1 cellular context compared by ENCODE assay signal in the genomic region with DNA sequence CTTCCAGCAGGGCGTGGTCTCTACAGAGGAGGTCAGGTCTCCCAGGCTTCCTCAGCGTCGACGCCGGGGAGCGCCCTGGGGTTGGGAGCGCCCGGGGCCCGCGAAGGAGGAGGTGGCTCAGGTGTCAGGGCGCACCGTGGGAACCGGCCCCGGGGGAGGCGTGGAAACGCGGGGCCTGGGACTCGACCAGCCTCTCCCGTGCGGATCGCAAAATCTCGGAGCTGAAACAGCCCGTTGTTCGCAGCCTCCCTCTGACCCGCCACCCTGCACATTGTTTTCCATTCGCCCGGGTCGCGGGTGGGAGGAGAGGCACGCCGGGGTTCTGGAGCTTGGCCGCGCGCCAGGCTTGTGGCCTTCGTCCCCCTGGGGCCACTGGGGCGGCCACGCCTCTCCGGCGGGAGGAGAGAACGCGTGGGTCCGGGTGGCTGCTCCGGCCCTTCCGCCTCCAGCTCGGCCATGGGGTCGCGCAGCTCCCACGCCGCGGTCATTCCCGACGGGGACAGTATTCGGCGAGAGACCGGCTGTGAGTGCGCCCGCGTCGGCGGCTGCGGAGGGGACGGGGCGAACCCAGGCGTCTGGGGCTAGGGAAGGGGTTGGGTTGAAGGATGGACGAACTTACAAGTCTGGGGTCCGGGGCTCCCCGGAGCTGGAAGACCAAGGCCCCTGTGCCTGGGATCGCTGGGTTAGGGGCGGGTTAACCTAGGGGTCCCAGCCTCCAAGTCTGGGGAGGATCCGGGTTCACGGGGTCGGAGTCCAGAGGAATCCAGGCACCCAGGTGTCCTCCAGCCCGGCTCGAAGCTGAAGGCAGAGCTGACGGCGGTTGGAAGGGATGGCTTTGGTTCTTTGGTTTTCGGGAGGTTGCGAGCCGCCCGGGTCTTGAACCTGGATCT.
TF ChIP-seq lines count a peak whose summit lies in the region.

A gene (plus strand): TSS at position 433 of the 890 bp plus-strand sequence. CDS start 24 bp downstream, at position 457.

TF ChIP-seq in K562, 482 proteins besides CTCF, POLR2A, EP300 and RAD21 (continued from another document and continues in another):
- no peak for TF ChIP-seq TOE1 (IDR thresholded peaks at IDR 0.05; ENCODE audit: borderline replicate concordance)
- no peak for TF ChIP-seq TOE1 (CRISPR knock-in tag; IDR thresholded peaks at IDR 0.05; ENCODE audit: borderline replicate concordance, low read depth)
- peak; percentile 36 to 44 for TF ChIP-seq NRF1 (conservative IDR thresholded peaks at IDR 0.05 in 1 of 2, IDR thresholded peaks at IDR 0.05 in 1 of 2)
- TF ChIP-seq ZBTB7A (IDR thresholded peaks at IDR 0.05; ENCODE audit: borderline replicate concordance, control insufficient read depth, low read depth, low read length) = peak; percentile 43; the same call in 1 of the 2 replicates
- no peak for TF ChIP-seq ZNF436 (CRISPR knock-in tag; IDR thresholded peaks at IDR 0.05)
- no peak for TF ChIP-seq TSC22D4 (tag; IDR thresholded peaks at IDR 0.05)
- TF ChIP-seq EHMT2 (IDR thresholded peaks at IDR 0.05) = no peak
- TF ChIP-seq, protein P1, sequence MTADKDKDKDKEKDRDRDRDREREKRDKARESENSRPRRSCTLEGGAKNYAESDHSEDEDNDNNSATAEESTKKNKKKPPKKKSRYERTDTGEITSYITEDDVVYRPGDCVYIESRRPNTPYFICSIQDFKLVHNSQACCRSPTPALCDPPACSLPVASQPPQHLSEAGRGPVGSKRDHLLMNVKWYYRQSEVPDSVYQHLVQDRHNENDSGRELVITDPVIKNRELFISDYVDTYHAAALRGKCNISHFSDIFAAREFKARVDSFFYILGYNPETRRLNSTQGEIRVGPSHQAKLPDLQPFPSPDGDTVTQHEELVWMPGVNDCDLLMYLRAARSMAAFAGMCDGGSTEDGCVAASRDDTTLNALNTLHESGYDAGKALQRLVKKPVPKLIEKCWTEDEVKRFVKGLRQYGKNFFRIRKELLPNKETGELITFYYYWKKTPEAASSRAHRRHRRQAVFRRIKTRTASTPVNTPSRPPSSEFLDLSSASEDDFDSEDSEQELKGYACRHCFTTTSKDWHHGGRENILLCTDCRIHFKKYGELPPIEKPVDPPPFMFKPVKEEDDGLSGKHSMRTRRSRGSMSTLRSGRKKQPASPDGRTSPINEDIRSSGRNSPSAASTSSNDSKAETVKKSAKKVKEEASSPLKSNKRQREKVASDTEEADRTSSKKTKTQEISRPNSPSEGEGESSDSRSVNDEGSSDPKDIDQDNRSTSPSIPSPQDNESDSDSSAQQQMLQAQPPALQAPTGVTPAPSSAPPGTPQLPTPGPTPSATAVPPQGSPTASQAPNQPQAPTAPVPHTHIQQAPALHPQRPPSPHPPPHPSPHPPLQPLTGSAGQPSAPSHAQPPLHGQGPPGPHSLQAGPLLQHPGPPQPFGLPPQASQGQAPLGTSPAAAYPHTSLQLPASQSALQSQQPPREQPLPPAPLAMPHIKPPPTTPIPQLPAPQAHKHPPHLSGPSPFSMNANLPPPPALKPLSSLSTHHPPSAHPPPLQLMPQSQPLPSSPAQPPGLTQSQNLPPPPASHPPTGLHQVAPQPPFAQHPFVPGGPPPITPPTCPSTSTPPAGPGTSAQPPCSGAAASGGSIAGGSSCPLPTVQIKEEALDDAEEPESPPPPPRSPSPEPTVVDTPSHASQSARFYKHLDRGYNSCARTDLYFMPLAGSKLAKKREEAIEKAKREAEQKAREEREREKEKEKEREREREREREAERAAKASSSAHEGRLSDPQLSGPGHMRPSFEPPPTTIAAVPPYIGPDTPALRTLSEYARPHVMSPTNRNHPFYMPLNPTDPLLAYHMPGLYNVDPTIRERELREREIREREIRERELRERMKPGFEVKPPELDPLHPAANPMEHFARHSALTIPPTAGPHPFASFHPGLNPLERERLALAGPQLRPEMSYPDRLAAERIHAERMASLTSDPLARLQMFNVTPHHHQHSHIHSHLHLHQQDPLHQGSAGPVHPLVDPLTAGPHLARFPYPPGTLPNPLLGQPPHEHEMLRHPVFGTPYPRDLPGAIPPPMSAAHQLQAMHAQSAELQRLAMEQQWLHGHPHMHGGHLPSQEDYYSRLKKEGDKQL (CRISPR knock-in tag; IDR thresholded peaks at IDR 0.05; ENCODE audit: borderline replicate concordance) = 0 out of 2 replicates have a peak, but pooled peaks have one; percentile 48
- TF ChIP-seq, protein P2, sequence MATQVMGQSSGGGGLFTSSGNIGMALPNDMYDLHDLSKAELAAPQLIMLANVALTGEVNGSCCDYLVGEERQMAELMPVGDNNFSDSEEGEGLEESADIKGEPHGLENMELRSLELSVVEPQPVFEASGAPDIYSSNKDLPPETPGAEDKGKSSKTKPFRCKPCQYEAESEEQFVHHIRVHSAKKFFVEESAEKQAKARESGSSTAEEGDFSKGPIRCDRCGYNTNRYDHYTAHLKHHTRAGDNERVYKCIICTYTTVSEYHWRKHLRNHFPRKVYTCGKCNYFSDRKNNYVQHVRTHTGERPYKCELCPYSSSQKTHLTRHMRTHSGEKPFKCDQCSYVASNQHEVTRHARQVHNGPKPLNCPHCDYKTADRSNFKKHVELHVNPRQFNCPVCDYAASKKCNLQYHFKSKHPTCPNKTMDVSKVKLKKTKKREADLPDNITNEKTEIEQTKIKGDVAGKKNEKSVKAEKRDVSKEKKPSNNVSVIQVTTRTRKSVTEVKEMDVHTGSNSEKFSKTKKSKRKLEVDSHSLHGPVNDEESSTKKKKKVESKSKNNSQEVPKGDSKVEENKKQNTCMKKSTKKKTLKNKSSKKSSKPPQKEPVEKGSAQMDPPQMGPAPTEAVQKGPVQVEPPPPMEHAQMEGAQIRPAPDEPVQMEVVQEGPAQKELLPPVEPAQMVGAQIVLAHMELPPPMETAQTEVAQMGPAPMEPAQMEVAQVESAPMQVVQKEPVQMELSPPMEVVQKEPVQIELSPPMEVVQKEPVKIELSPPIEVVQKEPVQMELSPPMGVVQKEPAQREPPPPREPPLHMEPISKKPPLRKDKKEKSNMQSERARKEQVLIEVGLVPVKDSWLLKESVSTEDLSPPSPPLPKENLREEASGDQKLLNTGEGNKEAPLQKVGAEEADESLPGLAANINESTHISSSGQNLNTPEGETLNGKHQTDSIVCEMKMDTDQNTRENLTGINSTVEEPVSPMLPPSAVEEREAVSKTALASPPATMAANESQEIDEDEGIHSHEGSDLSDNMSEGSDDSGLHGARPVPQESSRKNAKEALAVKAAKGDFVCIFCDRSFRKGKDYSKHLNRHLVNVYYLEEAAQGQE (CRISPR knock-in tag; IDR thresholded peaks at IDR 0.05; ENCODE audit: low read depth) = no peak
- no peak for TF ChIP-seq POLR2AphosphoS5 (IDR thresholded peaks at IDR 0.05; ENCODE audit: control insufficient read depth, insufficient read depth, low read depth, low read length)
- no peak for TF ChIP-seq FOXM1 (IDR thresholded peaks at IDR 0.05; ENCODE audit: low read depth)
- no peak for TF ChIP-seq FOXM1 (CRISPR knock-in tag; IDR thresholded peaks at IDR 0.05; ENCODE audit: low read depth)
- TF ChIP-seq SMC3 (conservative IDR thresholded peaks at IDR 0.05; ENCODE audit: insufficient read depth, low read depth, low read length) = no peak
- no peak for TF ChIP-seq ZNF12 (CRISPR knock-in tag; IDR thresholded peaks at IDR 0.05)
- TF ChIP-seq, protein P3, sequence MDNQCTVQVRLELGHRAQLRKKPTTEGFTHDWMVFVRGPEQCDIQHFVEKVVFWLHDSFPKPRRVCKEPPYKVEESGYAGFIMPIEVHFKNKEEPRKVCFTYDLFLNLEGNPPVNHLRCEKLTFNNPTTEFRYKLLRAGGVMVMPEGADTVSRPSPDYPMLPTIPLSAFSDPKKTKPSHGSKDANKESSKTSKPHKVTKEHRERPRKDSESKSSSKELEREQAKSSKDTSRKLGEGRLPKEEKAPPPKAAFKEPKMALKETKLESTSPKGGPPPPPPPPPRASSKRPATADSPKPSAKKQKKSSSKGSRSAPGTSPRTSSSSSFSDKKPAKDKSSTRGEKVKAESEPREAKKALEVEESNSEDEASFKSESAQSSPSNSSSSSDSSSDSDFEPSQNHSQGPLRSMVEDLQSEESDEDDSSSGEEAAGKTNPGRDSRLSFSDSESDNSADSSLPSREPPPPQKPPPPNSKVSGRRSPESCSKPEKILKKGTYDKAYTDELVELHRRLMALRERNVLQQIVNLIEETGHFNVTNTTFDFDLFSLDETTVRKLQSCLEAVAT (IDR thresholded peaks at IDR 0.05) = no peak
- no peak for TF ChIP-seq SNRNP70 (optimal IDR thresholded peaks at IDR 0.05; ENCODE audit: low read depth, low read length)
- TF ChIP-seq RBBP5 (IDR thresholded peaks at IDR 0.05; ENCODE audit: borderline replicate concordance, insufficient read depth, low read length, poor library complexity, severe bottlenecking) = no peak
- TF ChIP-seq MYNN (IDR thresholded peaks at IDR 0.05) = no peak
- TF ChIP-seq MYNN (CRISPR knock-in tag; IDR thresholded peaks at IDR 0.05) = no peak
- no peak for TF ChIP-seq CSDE1 (IDR thresholded peaks at IDR 0.05)
- no peak for TF ChIP-seq HMG20B (CRISPR knock-in tag; IDR thresholded peaks at IDR 0.05)
- TF ChIP-seq, protein P4, sequence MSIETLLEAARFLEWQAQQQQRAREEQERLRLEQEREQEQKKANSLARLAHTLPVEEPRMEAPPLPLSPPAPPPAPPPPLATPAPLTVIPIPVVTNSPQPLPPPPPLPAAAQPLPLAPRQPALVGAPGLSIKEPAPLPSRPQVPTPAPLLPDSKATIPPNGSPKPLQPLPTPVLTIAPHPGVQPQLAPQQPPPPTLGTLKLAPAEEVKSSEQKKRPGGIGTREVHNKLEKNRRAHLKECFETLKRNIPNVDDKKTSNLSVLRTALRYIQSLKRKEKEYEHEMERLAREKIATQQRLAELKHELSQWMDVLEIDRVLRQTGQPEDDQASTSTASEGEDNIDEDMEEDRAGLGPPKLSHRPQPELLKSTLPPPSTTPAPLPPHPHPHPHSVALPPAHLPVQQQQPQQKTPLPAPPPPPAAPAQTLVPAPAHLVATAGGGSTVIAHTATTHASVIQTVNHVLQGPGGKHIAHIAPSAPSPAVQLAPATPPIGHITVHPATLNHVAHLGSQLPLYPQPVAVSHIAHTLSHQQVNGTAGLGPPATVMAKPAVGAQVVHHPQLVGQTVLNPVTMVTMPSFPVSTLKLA (conservative IDR thresholded peaks at IDR 0.05) = peak in 1 of 2 experiments; percentile 50; a peak in 1 of 4 replicates
- no peak for TF ChIP-seq CC2D1A (IDR thresholded peaks at IDR 0.05)
- TF ChIP-seq, protein P5, sequence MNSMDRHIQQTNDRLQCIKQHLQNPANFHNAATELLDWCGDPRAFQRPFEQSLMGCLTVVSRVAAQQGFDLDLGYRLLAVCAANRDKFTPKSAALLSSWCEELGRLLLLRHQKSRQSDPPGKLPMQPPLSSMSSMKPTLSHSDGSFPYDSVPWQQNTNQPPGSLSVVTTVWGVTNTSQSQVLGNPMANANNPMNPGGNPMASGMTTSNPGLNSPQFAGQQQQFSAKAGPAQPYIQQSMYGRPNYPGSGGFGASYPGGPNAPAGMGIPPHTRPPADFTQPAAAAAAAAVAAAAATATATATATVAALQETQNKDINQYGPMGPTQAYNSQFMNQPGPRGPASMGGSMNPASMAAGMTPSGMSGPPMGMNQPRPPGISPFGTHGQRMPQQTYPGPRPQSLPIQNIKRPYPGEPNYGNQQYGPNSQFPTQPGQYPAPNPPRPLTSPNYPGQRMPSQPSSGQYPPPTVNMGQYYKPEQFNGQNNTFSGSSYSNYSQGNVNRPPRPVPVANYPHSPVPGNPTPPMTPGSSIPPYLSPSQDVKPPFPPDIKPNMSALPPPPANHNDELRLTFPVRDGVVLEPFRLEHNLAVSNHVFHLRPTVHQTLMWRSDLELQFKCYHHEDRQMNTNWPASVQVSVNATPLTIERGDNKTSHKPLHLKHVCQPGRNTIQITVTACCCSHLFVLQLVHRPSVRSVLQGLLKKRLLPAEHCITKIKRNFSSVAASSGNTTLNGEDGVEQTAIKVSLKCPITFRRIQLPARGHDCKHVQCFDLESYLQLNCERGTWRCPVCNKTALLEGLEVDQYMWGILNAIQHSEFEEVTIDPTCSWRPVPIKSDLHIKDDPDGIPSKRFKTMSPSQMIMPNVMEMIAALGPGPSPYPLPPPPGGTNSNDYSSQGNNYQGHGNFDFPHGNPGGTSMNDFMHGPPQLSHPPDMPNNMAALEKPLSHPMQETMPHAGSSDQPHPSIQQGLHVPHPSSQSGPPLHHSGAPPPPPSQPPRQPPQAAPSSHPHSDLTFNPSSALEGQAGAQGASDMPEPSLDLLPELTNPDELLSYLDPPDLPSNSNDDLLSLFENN (IDR thresholded peaks at IDR 0.05; ENCODE audit: low read depth in 2 of 2, low read length in 2 of 2) = no peak
- no peak for TF ChIP-seq ZC3H11A (IDR thresholded peaks at IDR 0.05; ENCODE audit: low read depth, low read length)
- peak; percentile 61 for TF ChIP-seq RBFOX2 (IDR thresholded peaks at IDR 0.05; ENCODE audit: low read depth, low read length)
- TF ChIP-seq, protein P6, sequence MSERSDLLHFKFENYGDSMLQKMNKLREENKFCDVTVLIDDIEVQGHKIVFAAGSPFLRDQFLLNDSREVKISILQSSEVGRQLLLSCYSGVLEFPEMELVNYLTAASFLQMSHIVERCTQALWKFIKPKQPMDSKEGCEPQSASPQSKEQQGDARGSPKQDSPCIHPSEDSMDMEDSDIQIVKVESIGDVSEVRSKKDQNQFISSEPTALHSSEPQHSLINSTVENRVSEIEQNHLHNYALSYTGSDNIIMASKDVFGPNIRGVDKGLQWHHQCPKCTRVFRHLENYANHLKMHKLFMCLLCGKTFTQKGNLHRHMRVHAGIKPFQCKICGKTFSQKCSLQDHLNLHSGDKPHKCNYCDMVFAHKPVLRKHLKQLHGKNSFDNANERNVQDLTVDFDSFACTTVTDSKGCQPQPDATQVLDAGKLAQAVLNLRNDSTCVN (CRISPR knock-in tag; IDR thresholded peaks at IDR 0.05) = no peak
- no peak for TF ChIP-seq MED1 (CRISPR knock-in tag; IDR thresholded peaks at IDR 0.05; ENCODE audit: borderline replicate concordance)
- no peak for TF ChIP-seq RBM25 (IDR thresholded peaks at IDR 0.05; ENCODE audit: low read depth, low read length, severe bottlenecking)
- TF ChIP-seq XRCC3 (IDR thresholded peaks at IDR 0.05) = no peak
- TF ChIP-seq, protein P7, sequence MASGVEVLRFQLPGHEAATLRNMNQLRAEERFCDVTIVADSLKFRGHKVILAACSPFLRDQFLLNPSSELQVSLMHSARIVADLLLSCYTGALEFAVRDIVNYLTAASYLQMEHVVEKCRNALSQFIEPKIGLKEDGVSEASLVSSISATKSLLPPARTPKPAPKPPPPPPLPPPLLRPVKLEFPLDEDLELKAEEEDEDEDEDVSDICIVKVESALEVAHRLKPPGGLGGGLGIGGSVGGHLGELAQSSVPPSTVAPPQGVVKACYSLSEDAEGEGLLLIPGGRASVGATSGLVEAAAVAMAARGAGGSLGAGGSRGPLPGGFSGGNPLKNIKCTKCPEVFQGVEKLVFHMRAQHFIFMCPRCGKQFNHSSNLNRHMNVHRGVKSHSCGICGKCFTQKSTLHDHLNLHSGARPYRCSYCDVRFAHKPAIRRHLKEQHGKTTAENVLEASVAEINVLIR (CRISPR knock-in tag; IDR thresholded peaks at IDR 0.05) = no peak
- no peak for TF ChIP-seq SP2 (IDR thresholded peaks at IDR 0.05; ENCODE audit: extremely low read depth, low read depth, low read length, poor library complexity, severe bottlenecking)
- no peak for TF ChIP-seq RFX5 (IDR thresholded peaks at IDR 0.05; ENCODE audit: low read depth, low read length)
- TF ChIP-seq RBM39 (optimal IDR thresholded peaks at IDR 0.05; ENCODE audit: low read depth, low read length) = no peak
- TF ChIP-seq, protein P8, sequence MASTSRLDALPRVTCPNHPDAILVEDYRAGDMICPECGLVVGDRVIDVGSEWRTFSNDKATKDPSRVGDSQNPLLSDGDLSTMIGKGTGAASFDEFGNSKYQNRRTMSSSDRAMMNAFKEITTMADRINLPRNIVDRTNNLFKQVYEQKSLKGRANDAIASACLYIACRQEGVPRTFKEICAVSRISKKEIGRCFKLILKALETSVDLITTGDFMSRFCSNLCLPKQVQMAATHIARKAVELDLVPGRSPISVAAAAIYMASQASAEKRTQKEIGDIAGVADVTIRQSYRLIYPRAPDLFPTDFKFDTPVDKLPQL (IDR thresholded peaks at IDR 0.05; ENCODE audit: extremely low read depth, insufficient read length) = no peak
